ENCODE assay signal across 2 cellular contexts in genomic region chr13:27613623-27614022, GRCh38.
TF ChIP-seq lines count a peak whose summit lies in the region.

No MANE protein-coding gene starts in this region.

TF ChIP-seq in GM23338, 12 proteins besides CTCF, POLR2A, EP300 and RAD21:
- no peak for TF ChIP-seq POLR2AphosphoS5 (IDR thresholded peaks at IDR 0.05; ENCODE audit: low read depth)
- TF ChIP-seq EZH2phosphoT487 (IDR thresholded peaks at IDR 0.05; ENCODE audit: unreplicated experiment) = no peak
- TF ChIP-seq, protein P1, sequence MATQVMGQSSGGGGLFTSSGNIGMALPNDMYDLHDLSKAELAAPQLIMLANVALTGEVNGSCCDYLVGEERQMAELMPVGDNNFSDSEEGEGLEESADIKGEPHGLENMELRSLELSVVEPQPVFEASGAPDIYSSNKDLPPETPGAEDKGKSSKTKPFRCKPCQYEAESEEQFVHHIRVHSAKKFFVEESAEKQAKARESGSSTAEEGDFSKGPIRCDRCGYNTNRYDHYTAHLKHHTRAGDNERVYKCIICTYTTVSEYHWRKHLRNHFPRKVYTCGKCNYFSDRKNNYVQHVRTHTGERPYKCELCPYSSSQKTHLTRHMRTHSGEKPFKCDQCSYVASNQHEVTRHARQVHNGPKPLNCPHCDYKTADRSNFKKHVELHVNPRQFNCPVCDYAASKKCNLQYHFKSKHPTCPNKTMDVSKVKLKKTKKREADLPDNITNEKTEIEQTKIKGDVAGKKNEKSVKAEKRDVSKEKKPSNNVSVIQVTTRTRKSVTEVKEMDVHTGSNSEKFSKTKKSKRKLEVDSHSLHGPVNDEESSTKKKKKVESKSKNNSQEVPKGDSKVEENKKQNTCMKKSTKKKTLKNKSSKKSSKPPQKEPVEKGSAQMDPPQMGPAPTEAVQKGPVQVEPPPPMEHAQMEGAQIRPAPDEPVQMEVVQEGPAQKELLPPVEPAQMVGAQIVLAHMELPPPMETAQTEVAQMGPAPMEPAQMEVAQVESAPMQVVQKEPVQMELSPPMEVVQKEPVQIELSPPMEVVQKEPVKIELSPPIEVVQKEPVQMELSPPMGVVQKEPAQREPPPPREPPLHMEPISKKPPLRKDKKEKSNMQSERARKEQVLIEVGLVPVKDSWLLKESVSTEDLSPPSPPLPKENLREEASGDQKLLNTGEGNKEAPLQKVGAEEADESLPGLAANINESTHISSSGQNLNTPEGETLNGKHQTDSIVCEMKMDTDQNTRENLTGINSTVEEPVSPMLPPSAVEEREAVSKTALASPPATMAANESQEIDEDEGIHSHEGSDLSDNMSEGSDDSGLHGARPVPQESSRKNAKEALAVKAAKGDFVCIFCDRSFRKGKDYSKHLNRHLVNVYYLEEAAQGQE (IDR thresholded peaks at IDR 0.05; ENCODE audit: unreplicated experiment) = no peak
- TF ChIP-seq, protein P2, sequence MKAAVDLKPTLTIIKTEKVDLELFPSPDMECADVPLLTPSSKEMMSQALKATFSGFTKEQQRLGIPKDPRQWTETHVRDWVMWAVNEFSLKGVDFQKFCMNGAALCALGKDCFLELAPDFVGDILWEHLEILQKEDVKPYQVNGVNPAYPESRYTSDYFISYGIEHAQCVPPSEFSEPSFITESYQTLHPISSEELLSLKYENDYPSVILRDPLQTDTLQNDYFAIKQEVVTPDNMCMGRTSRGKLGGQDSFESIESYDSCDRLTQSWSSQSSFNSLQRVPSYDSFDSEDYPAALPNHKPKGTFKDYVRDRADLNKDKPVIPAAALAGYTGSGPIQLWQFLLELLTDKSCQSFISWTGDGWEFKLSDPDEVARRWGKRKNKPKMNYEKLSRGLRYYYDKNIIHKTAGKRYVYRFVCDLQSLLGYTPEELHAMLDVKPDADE (IDR thresholded peaks at IDR 0.05) = no peak
- TF ChIP-seq ZNF462 (CRISPR knock-in tag; IDR thresholded peaks at IDR 0.05) = no peak
- no peak for TF ChIP-seq CREB1 (CRISPR knock-in tag; IDR thresholded peaks at IDR 0.05; ENCODE audit: low read depth)
- no peak for TF ChIP-seq EZH2 (IDR thresholded peaks at IDR 0.05; ENCODE audit: low read depth, unreplicated experiment)
- TF ChIP-seq ZNF331 (CRISPR knock-in tag; IDR thresholded peaks at IDR 0.05; ENCODE audit: low read depth) = no peak

TF ChIP-seq in liver, 16 proteins besides CTCF, POLR2A, EP300 and RAD21:
- peak in 1 of 2 donors; percentile 20 for TF ChIP-seq HNF4A (conservative IDR thresholded peaks at IDR 0.05)
- no peak for TF ChIP-seq JUND (IDR thresholded peaks at IDR 0.05)
